In genomic region chr14:37246427-37246829, GRCh38 we compare ENCODE assay signal across 8 cellular contexts. TPM values are rescaled to one million over a fixed set of nuclear protein-coding genes. Genes with fewer than 3 reads are reported as not detected.
DNase-seq lines count a peak whose midpoint lies in the region; ATAC-seq and TF ChIP-seq lines count a peak whose summit lies in the region.

No MANE protein-coding gene starts in this region.

- POLR2A ChIA-PET in Caco-2 (lab: Charles Lee) = interaction anchor here (1.5 kb wide), 1 partner anchor 342 kb away, joined by 5 read pairs; no protein-coding TSS in a partner anchor
- POLR2A ChIA-PET in MCF 10A (lab: Yijun Ruan, JAX) = interaction anchor here (0.7 to 0.9 kb wide), 2 partner anchors 349 to 628 kb away, joined by 3 read pairs; partner anchors contain the start of genes FOXA1 and TTC6

- H2AK5ac ChIP-seq in H9 (ENCODE audit: insufficient read length, low read length) = no peak overlapping the region

- H3K23ac ChIP-seq in H9 (ENCODE audit: insufficient read length, low read depth, low read length) = no peak overlapping the region

- H3K9ac ChIP-seq in H9 (ENCODE audit: extremely low read depth, insufficient read length, low read length) = no peak overlapping the region

- H3K18ac ChIP-seq in H9 (ENCODE audit: insufficient read length, low read depth, low read length) = no peak overlapping the region

- H3K27ac ChIP-seq in H9 (ENCODE audit: insufficient read length, low read depth, low read length) (no peak overlapping the region), right lobe of liver (peak overlapping the region in 1 of 3 donors; percentile 63)

- H3K79me1 ChIP-seq in H9 (ENCODE audit: insufficient read depth, low read depth, low read length, poor library complexity, severe bottlenecking) = no peaks in the 10 kb centered on the region

- H3K27me3 Mint-ChIP-seq in Caco-2 (ENCODE audit: insufficient read depth, unreplicated experiment) (no peaks in the 10 kb centered on the region), H9 (ENCODE audit: low read depth) (no peaks in the 10 kb centered on the region), MCF 10A (ENCODE audit: insufficient read depth, unreplicated experiment) (no peaks in the 10 kb centered on the region)

- H3K4me1 ChIP-seq in Caco-2 = peaks cover 36% of the 10 kb centered on the region
- H3K4me1 ChIP-seq in H9 (ENCODE audit: insufficient read depth, low read length) = no peaks in the 10 kb centered on the region
- H3K4me1 ChIP-seq in right lobe of liver = peaks cover 0 to 35% (median 2%) of the 10 kb centered on the region in 4 donors

- H3K4me2 ChIP-seq in H9 (ENCODE audit: insufficient read depth, insufficient read length, low read length) = no peak overlapping the region

- H3K9me3 Mint-ChIP-seq in Caco-2 (ENCODE audit: unreplicated experiment) (no peaks in the 10 kb centered on the region), H9 (no peaks in the 10 kb centered on the region), MCF 10A (ENCODE audit: unreplicated experiment) (no peaks in the 10 kb centered on the region)

- H2BK15ac ChIP-seq in H9 (ENCODE audit: low read depth, low read length) = no peak overlapping the region

- no peak overlapping the region for H2AFZ ChIP-seq in H9 (ENCODE audit: low read length)

- TF ChIP-seq CTCF in Caco-2 (IDR thresholded peaks at IDR 0.05; ENCODE audit: insufficient read depth in 1 of 2, low read depth in 1 of 2, low read length in 1 of 2, severe bottlenecking in 1 of 2, unreplicated experiment in 1 of 2) (peak; percentile 68 to 87), H9 (conservative IDR thresholded peaks at IDR 0.05) (peak; percentile 92), MCF 10A (IDR thresholded peaks at IDR 0.05; ENCODE audit: unreplicated experiment) (peak; percentile 63), right lobe of liver (IDR thresholded peaks at IDR 0.05) (peak; percentile 78 to 90 (median 80))

- BruUV-seq in Caco-2 (replicated peaks; lab: Mats Ljungman, UMichigan) (no TSS peak), MCF 10A (replicated peaks; lab: Mats Ljungman, UMichigan) (no TSS peak)

- H3K14ac ChIP-seq in H9 (ENCODE audit: insufficient read depth, low read length) = no peak overlapping the region

- H4K20me1 ChIP-seq in H9 (ENCODE audit: control insufficient read depth, insufficient read depth, insufficient read length) = no peaks in the 10 kb centered on the region

- H4K5ac ChIP-seq in H9 (ENCODE audit: insufficient read length, low read depth, low read length) = no peak overlapping the region

- H3K4me1 Mint-ChIP-seq in Caco-2 (ENCODE audit: low read depth, unreplicated experiment) (peaks cover 5% of the 10 kb centered on the region), H9 (no peaks in the 10 kb centered on the region), MCF 10A (ENCODE audit: insufficient read depth, unreplicated experiment) (no peaks in the 10 kb centered on the region)

- no peak overlapping the region for H2BK12ac ChIP-seq in H9 (ENCODE audit: insufficient read length, low read depth, low read length)

- H3T11ph ChIP-seq in H9 (ENCODE audit: low read length) = no peak overlapping the region

- H4K8ac ChIP-seq in H9 (replicated peaks; ENCODE audit: insufficient read length, low read depth, low read length) = no peak overlapping the region

- H3K23me2 ChIP-seq in H9 (ENCODE audit: insufficient read length, low read depth, low read length, poor library complexity, severe bottlenecking) = no peaks in the 10 kb centered on the region

- H3K27me3 ChIP-seq in Caco-2 (replicated peaks; ENCODE audit: control insufficient read depth, insufficient read depth, low read length) = no peaks in the 10 kb centered on the region
- no peaks in the 10 kb centered on the region for H3K27me3 ChIP-seq in H9 (ENCODE audit: insufficient read depth, low read length)
- H3K27me3 ChIP-seq in right lobe of liver = no peaks in the 10 kb centered on the region

- H3K9me3 ChIP-seq in Caco-2 = no peaks in the 10 kb centered on the region
- H3K9me3 ChIP-seq in H9 (ENCODE audit: control insufficient read depth, low read depth, low read length) = no peaks in the 10 kb centered on the region
- no peaks in the 10 kb centered on the region for H3K9me3 ChIP-seq in right lobe of liver

- H3K36me3 Mint-ChIP-seq in Caco-2 (ENCODE audit: insufficient read depth, unreplicated experiment) = no peaks in the 10 kb centered on the region
- H3K36me3 Mint-ChIP-seq in H9 (ENCODE audit: insufficient read depth in 1 of 3, low read depth in 3 of 3) = no peaks in the 10 kb centered on the region
- H3K36me3 Mint-ChIP-seq in MCF 10A (ENCODE audit: insufficient read depth, unreplicated experiment) = no peaks in the 10 kb centered on the region

- no peak overlapping the region for H3K4ac ChIP-seq in H9 (ENCODE audit: low read depth, low read length)

- H3K4me3 ChIP-seq in Caco-2 (ENCODE audit: low read depth, low read length) = no peak overlapping the region
- H3K4me3 ChIP-seq in right lobe of liver = no peak overlapping the region

- H4K91ac ChIP-seq in H9 (ENCODE audit: insufficient read length, low read depth, low read length) = no peak overlapping the region

- H2BK20ac ChIP-seq in H9 (ENCODE audit: low read depth, low read length, poor library complexity, severe bottlenecking) = no peak overlapping the region

- peak; percentile 75 to 82 (median 77) for ATAC-seq in right lobe of liver
- ATAC-seq in GM21717 (IDR thresholded peaks at IDR 0.05; ENCODE audit: unreplicated experiment) = no peak
- ATAC-seq in HG02870 (IDR thresholded peaks at IDR 0.05; ENCODE audit: unreplicated experiment) = no peak
- ATAC-seq in HG02938 (IDR thresholded peaks at IDR 0.05; ENCODE audit: unreplicated experiment) = no peak

- intact Hi-C loops in Caco-2 (cut with micrococcal nuclease; ENCODE audit: unreplicated experiment) = loop anchor here (1.0 to 5.0 kb wide), 8 partner anchors 81 to 961 kb away; partner anchors contain the start of gene SSTR1
- intact Hi-C loops in MCF 10A (cut with micrococcal nuclease) = loop anchor here (1.0 to 5.0 kb wide), 4 partner anchors 348 to 1621 kb away; no protein-coding TSS in a partner anchor
- intact Hi-C loops in right lobe of liver (cut with DNase I) = loop anchor here in 1 of 2 donors (5.0 kb wide), 1 partner anchor 346 kb away; no protein-coding TSS in a partner anchor

- H2BK120ac ChIP-seq in H9 (ENCODE audit: low read depth, low read length, poor library complexity, severe bottlenecking) = no peak overlapping the region

- no peak overlapping the region for H3K4me3 Mint-ChIP-seq in Caco-2 (ENCODE audit: unreplicated experiment)
- no peak overlapping the region for H3K4me3 Mint-ChIP-seq in H9
- no peak overlapping the region for H3K4me3 Mint-ChIP-seq in MCF 10A (ENCODE audit: unreplicated experiment)

- H3K79me2 ChIP-seq in H9 (ENCODE audit: insufficient read depth, low read length) = no peaks in the 10 kb centered on the region

- H3K56ac ChIP-seq in H9 (ENCODE audit: insufficient read length, low read depth, low read length) = no peak overlapping the region

- DNase-seq in Caco-2 = peak in 1 of 2 experiments; percentile 35
- DNase-seq in H9 = no peak
- DNase-seq in NCI-H345 treated with DMSO at 0.1 percent for 48 hours (lab: John Stamatoyannopoulos, UW; ENCODE audit: unreplicated experiment) = peak; percentile 66
- peak; percentile 64 for DNase-seq in MCF 10A (ENCODE audit: unreplicated experiment)
- no peak for DNase-seq in right lobe of liver

- CTCF ChIA-PET in Caco-2 (lab: Charles Lee) = interaction anchor here (1.4 kb wide), 1 partner anchor 343 kb away, joined by 3 read pairs; no protein-coding TSS in a partner anchor
- CTCF ChIA-PET in MCF 10A (lab: Yijun Ruan, JAX) = interaction anchor here (0.6 to 3.6 kb wide), 21 partner anchors 10 to 642 kb away, joined by 3 to 46 read pairs (median 3); partner anchors contain the start of genes FOXA1 and TTC6

- H3K36me3 ChIP-seq in Caco-2 (ENCODE audit: control insufficient read depth, insufficient read depth, low read length) (no peaks in the 10 kb centered on the region), right lobe of liver (no peaks in the 10 kb centered on the region)

- no peak overlapping the region for H2BK5ac ChIP-seq in H9 (ENCODE audit: insufficient read length, low read length)

- H3K27ac Mint-ChIP-seq in Caco-2 (ENCODE audit: unreplicated experiment) (no peak overlapping the region), H9 (no peak overlapping the region), MCF 10A (ENCODE audit: low read depth, unreplicated experiment) (no peak overlapping the region)

- TF ChIP-seq POLR2A in right lobe of liver (IDR thresholded peaks at IDR 0.05) = no peak

RNA-seq across cellular contexts. Expression of gene MIPOL1, which starts 48.7 kb away (rescaled TPM):
- total RNA-seq in Caco-2 (2022) (18.7 and 20.9 TPM in 2 replicates), H9 (2021) (13.4 and 15.6 TPM in 2 replicates), MCF 10A (2022) (16.0 and 16.3 TPM in 2 replicates), right lobe of liver (1 to 10 TPM; 3.0 to 5.7 (median 4.0) TPM)

Comparison
In these comparisons a context has a peak if more than half of its experiments do, and no peak if none do; other contexts are left out.
1. DNase-seq: peak in NCI-H345 treated with DMSO at 0.1 percent for 48 hours (single experiment) and MCF 10A (single experiment); none in H9 (single experiment) and right lobe of liver (0 of 3).
2. ATAC-seq: peak in right lobe of liver (4 of 4); none in GM21717 (single experiment), HG02870 (single experiment) and HG02938 (single experiment).
3. Peak in every context shown above with its lines, with median percentiles within 50 percentile points of each other: CTCF ChIP-seq.